2 cellular contexts compared by ENCODE assay signal in genomic region chr12:108574276-108574675, GRCh38. TPM values are rescaled to one million over a fixed set of nuclear protein-coding genes. Genes with fewer than 3 reads are reported as not detected.
"Had no signal": no experiment of that assay in that cellular context is flagged by ENCODE, and none has a peak within 500 bp of the region (broad histone marks: within the 10 kb centered on the region; RNA-seq: fewer than 3 reads in every experiment).

No MANE protein-coding gene starts in this region.

RNA-seq across cellular contexts. Expression of gene TMEM119, which starts 23.6 kb away (rescaled TPM):
- polyA plus RNA-seq: mammary epithelial cell had no signal

RNA-seq across cellular contexts. Expression of gene SELPLG, which starts 59.4 kb away (rescaled TPM):
- total RNA-seq: mesothelial cell of epicardium had no signal
